20 cellular contexts compared by ENCODE assay signal in genomic region chr12:57146092-57146491, GRCh38. TPM values are rescaled to one million over a fixed set of nuclear protein-coding genes. Genes with fewer than 3 reads are reported as not detected.
A peak's percentile ranks its signal among the peaks of the same experiment; 100 is the strongest.
DNase-seq lines count a peak whose midpoint lies in the region; ATAC-seq and TF ChIP-seq lines count a peak whose summit lies in the region.
"Had no signal": no experiment of that assay in that cellular context is flagged by ENCODE, and none has a peak within 500 bp of the region (broad histone marks: within the 10 kb centered on the region; RNA-seq: fewer than 3 reads in every experiment).

No MANE protein-coding gene starts in this region.

- ATAC-seq in gastroesophageal sphincter (no peak), GM19397 (IDR thresholded peaks at IDR 0.05; ENCODE audit: unreplicated experiment) (no peak)

- H3K9me3 ChIP-seq in gastroesophageal sphincter: no peaks in the 10 kb centered on the region
- H3K9me3 ChIP-seq: SK-N-SH, testis had no signal

- 35% methylated on average over 2 of the region's 2 CpGs; no CpG with 5 or more reads in 1 of the 2 donors for WGBS in gastroesophageal sphincter (ENCODE audit: low coverage in 1 of 2), 2 donors

- H3K27me3 ChIP-seq in gastroesophageal sphincter: no peaks in the 10 kb centered on the region
- H3K27me3 ChIP-seq: testis had no signal

- H3K4me3 ChIP-seq in AG10803 (ENCODE audit: low read length): no peak overlapping the region
- H3K4me3 ChIP-seq in gastroesophageal sphincter: no peak overlapping the region
- H3K4me3 ChIP-seq in skin epidermis: no peak overlapping the region
- H3K4me3 ChIP-seq: testis had no signal

- H3K27ac ChIP-seq in angular gyrus (ENCODE audit: low read depth, low read length) (peak overlapping the region; percentile 29), gastroesophageal sphincter (peak overlapping the region in 3 of 4 donors; percentile 56 to 84 (median 81)), skin epidermis (peak overlapping the region in 13 of 21 experiments; percentile 23 to 83 (median 60))

- H3K4me1 ChIP-seq in gastroesophageal sphincter: peaks cover 0 to 92% (median 54%) of the 10 kb centered on the region in 3 donors

- TF ChIP-seq POLR2A in gastroesophageal sphincter (IDR thresholded peaks at IDR 0.05): no peak

- TF ChIP-seq CTCF in AG10803 (conservative IDR thresholded peaks at IDR 0.05; ENCODE audit: low read length) (no peak), gastroesophageal sphincter (IDR thresholded peaks at IDR 0.05) (no peak)

- DNase-seq in AG10803 (ENCODE audit: low read depth) (peak; percentile 79), HPDE6-E6E7 (ENCODE audit: extremely low spot score) (no peak), globus pallidus (ENCODE audit: low spot score) (no peak)
- DNase-seq in activated CD4-positive, alpha-beta T cell treated with anti-CD3 and anti-CD28 coated beads for 1 hour: no peak
- DNase-seq: activated CD4-positive, alpha-beta T cell treated with anti-CD3 and anti-CD28 coated beads, Interleukin-2, amount 50 U/mL, for 4 hours; amniotic stem cell; DMS 273 treated with DMSO at 0.1 percent for 48 hours; immature natural killer cell; NCI-H187 treated with DMSO at 0.1 percent for 48 hours; NCI-H510A treated with DMSO at 0.1 percent for 48 hours; SK-N-SH; testis had no signal

- peaks cover 0 to 71% of the 10 kb centered on the region in 2 donors for H3K36me3 ChIP-seq in gastroesophageal sphincter

- TF ChIP-seq EP300 in gastroesophageal sphincter (IDR thresholded peaks at IDR 0.05): no peak

RNA-seq across cellular contexts. Expression of gene LRP1-AS, which starts 1.3 kb away (rescaled TPM):
- not detected for total RNA-seq in gastroesophageal sphincter
- total RNA-seq: HT-29, M059J, OCI-LY7, omental fat pad, testis had no signal

RNA-seq across cellular contexts. Expression of gene LRP1, which starts 17.8 kb away (rescaled TPM):
- 100 to 1,000 TPM; 185 to 292 (median 216) TPM for total RNA-seq in gastroesophageal sphincter

RNA-seq across cellular contexts. Expression of gene STAT6, which starts 34.9 kb away (rescaled TPM):
- total RNA-seq in gastroesophageal sphincter: 100 to 1,000 TPM in 3 of 4 donors, 10 to 100 TPM in 1; 92.5 to 166 (median 156) TPM
- total RNA-seq: M059J had no signal

RNA-seq across cellular contexts. Expression of gene NAB2, which starts 57.2 kb away (rescaled TPM):
- 10 to 100 TPM; 30.7 to 41.3 (median 38.8) TPM for total RNA-seq in gastroesophageal sphincter

Comparison
In these comparisons a context has a peak if more than half of its experiments do, and no peak if none do; other contexts are left out.
1. H3K27ac ChIP-seq: peak in every context shown above with its lines; median percentile 81 in gastroesophageal sphincter; 60 in skin epidermis; 29 in angular gyrus.